ENCODE assay signal across 29 cellular contexts in genomic region chr17:68822752-68823289, GRCh38.
A peak's percentile ranks its signal among the peaks of the same experiment; 100 is the strongest.
DNase-seq lines count a peak whose midpoint lies in the region; ATAC-seq, FAIRE-seq and TF ChIP-seq lines count a peak whose summit lies in the region.
"Had no signal": no experiment of that assay in that cellular context is flagged by ENCODE, and none has a peak within 500 bp of the region (broad histone marks: within the 10 kb centered on the region; RNA-seq: fewer than 3 reads in every experiment).

No MANE protein-coding gene starts in this region.

- H3K4me3 Mint-ChIP-seq in activated CD8-positive, alpha-beta T cell treated with anti-CD3 and anti-CD28 coated beads, Interleukin-2, amount 10 ng/mL, durations not matched to agents 7 days and 5 days = no peak overlapping the region
- H3K4me3 Mint-ChIP-seq: activated T-helper 1 cell treated with anti-CD3 and anti-CD28 coated beads, Interleukin-12 subunit alpha, Interleukin-12 subunit beta, Interleukin-2, Interleukin-4 antibody, amounts not matched to agents 30 ng/mL and 10 ng/mL and 1 ng/mL, durations not matched to agents 14 hours and 24 hours and 36 hours; CD14-positive monocyte; neural crest cell had no signal

- H2AFZ ChIP-seq in PC-3 (ENCODE audit: low read length) = no peak overlapping the region
- H2AFZ ChIP-seq: parathyroid adenoma had no signal

- H3K9ac ChIP-seq in PC-3 (ENCODE audit: low read length) = no peak overlapping the region
- H3K9ac ChIP-seq in liver (ENCODE audit: low read depth in 1 of 2, low read length in 2 of 2) = peak overlapping the region in 1 of 2 donors; percentile 42
- H3K9ac ChIP-seq: parathyroid adenoma had no signal

- FAIRE-seq in GM18507 (lab: Jason Lieb, UNC) = peak; percentile 18
- FAIRE-seq: H1 had no signal

- H3K4me1 ChIP-seq in PC-3 (ENCODE audit: insufficient read depth, low read length) = peaks cover 25% of the 10 kb centered on the region
- H3K4me1 ChIP-seq in liver (ENCODE audit: control insufficient read depth in 4 of 4, insufficient read depth in 4 of 4, low read length in 3 of 4) = peaks cover 6 to 53% (median 37%) of the 10 kb centered on the region in 4 donors
- H3K4me1 ChIP-seq in testis = peaks cover 17% of the 10 kb centered on the region
- H3K4me1 ChIP-seq: gastroesophageal sphincter, parathyroid adenoma had no signal

- no peaks in the 10 kb centered on the region for H3K9me2 ChIP-seq in PC-3 (replicated peaks; ENCODE audit: low read length)

- H3K36me3 ChIP-seq in PC-3 (ENCODE audit: low read depth, low read length) (no peaks in the 10 kb centered on the region), liver (ENCODE audit: control insufficient read depth in 4 of 4, insufficient read depth in 3 of 4, low read depth in 1 of 4, low read length in 3 of 4) (no peaks in the 10 kb centered on the region), testis (ENCODE audit: low read depth, missing control alignments) (no peaks in the 10 kb centered on the region)
- H3K36me3 ChIP-seq: brain microvascular endothelial cell, gastroesophageal sphincter, tibial nerve had no signal

- no peaks in the 10 kb centered on the region for H3K27me3 ChIP-seq in PC-3 (ENCODE audit: low read length)
- H3K27me3 ChIP-seq in liver (ENCODE audit: control insufficient read depth in 4 of 4, insufficient read depth in 4 of 4, low read length in 3 of 4) = no peaks in the 10 kb centered on the region
- no peaks in the 10 kb centered on the region for H3K27me3 ChIP-seq in testis
- H3K27me3 ChIP-seq: brain microvascular endothelial cell, tibial nerve had no signal

- DNase-seq in GM18507 (ENCODE audit: extremely low spot score, insufficient read length, low read depth) (no peak), PC-3 (no peak), testis (no peak), kidney tubule cell (ENCODE audit: low spot score) (no peak)
- no peak for DNase-seq in activated CD8-positive, alpha-beta T cell treated with anti-CD3 and anti-CD28 coated beads, Interleukin-2, amount 10 ng/mL, durations not matched to agents 7 days and 5 days
- DNase-seq: activated CD4-positive, alpha-beta T cell treated with anti-CD3 and anti-CD28 coated beads, Interleukin-2, amount 50 U/mL, for 48 hours; activated CD4-positive, CD25-positive, alpha-beta regulatory T cell treated with anti-CD3 and anti-CD28 coated beads, Interleukin-2, amount 50 U/mL, for 72 hours; activated CD8-positive, alpha-beta memory T cell treated with anti-CD3 and anti-CD28 coated beads, Interleukin-2, amount 50 U/mL, for 4 hours; activated naive CD4-positive, alpha-beta T cell treated with Interleukin-2 at 50 U/mL for 16 hours; Calu3; DMS79 treated with DMSO at 0.1 percent for 48 hours; GDM1; Karpas-422; kidney glomerular epithelial cell; NCI-H1417 treated with DMSO at 0.1 percent for 48 hours; NCI-H2029 treated with DMSO at 0.1 percent for 48 hours; stimulated activated CD4-positive, alpha-beta T cell treated with anti-CD3 and anti-CD28 coated beads, Interleukin-2, amount 100 ng/mL, for 24 hours had no signal

- 88% methylated on average over 3 of the region's 3 CpGs for WGBS in liver
- 82 to 89% methylated on average over 3 of the region's 3 CpGs for WGBS in testis, 2 donors

- H3F3A ChIP-seq in PC-3 (ENCODE audit: low read length, unreplicated experiment) = peaks cover 8% of the 10 kb centered on the region

- TF ChIP-seq POLR2A in testis (IDR thresholded peaks at IDR 0.05) = no peak

- H3K27me3 Mint-ChIP-seq in activated CD8-positive, alpha-beta T cell treated with anti-CD3 and anti-CD28 coated beads, Interleukin-2, amount 10 ng/mL, durations not matched to agents 7 days and 5 days (ENCODE audit: low read depth) = no peaks in the 10 kb centered on the region

- peak overlapping the region; percentile 30 for H3K4me2 ChIP-seq in PC-3 (ENCODE audit: low read length)

- no peak for TF ChIP-seq CTCF in PC-3 (conservative IDR thresholded peaks at IDR 0.05; ENCODE audit: low read depth, low read length)
- no peak for TF ChIP-seq CTCF in liver (IDR thresholded peaks at IDR 0.05; ENCODE audit: low read depth, low read length, missing input control)
- TF ChIP-seq CTCF in testis (IDR thresholded peaks at IDR 0.05) = no peak

- H3K9me3 ChIP-seq in PC-3 (ENCODE audit: low read length) = no peaks in the 10 kb centered on the region
- H3K9me3 ChIP-seq in liver (ENCODE audit: control insufficient read depth in 4 of 4, low read length in 3 of 4) = no peaks in the 10 kb centered on the region
- H3K9me3 ChIP-seq in testis = no peaks in the 10 kb centered on the region
- H3K9me3 ChIP-seq: gastroesophageal sphincter, tibial nerve had no signal

- no peaks in the 10 kb centered on the region for H3K79me2 ChIP-seq in PC-3 (ENCODE audit: low read length)
- H3K79me2 ChIP-seq: parathyroid adenoma had no signal

- H3K36me3 Mint-ChIP-seq in activated CD8-positive, alpha-beta T cell treated with anti-CD3 and anti-CD28 coated beads, Interleukin-2, amount 10 ng/mL, durations not matched to agents 7 days and 5 days (ENCODE audit: low read depth) = no peaks in the 10 kb centered on the region
- H3K36me3 Mint-ChIP-seq: CD14-positive monocyte had no signal

- POLR2A ChIA-PET in PC-3 (lab: Charles Lee; ENCODE audit: unreplicated experiment) = no interaction called here
- POLR2A ChIA-PET in activated CD8-positive, alpha-beta T cell treated with anti-CD3 and anti-CD28 coated beads, Interleukin-2, amount 10 ng/mL, durations not matched to agents 7 days and 5 days (lab: Charles Lee) = no interaction called here

- no peak for TF ChIP-seq RAD21 in liver (IDR thresholded peaks at IDR 0.05)

- no peaks in the 10 kb centered on the region for H4K20me1 ChIP-seq in PC-3 (ENCODE audit: low read length)

- CTCF ChIA-PET in PC-3 (lab: Charles Lee) = no interaction called here
- CTCF ChIA-PET in activated CD8-positive, alpha-beta T cell treated with anti-CD3 and anti-CD28 coated beads, Interleukin-2, amount 10 ng/mL, durations not matched to agents 7 days and 5 days (lab: Charles Lee) = no interaction called here

- intact Hi-C loops in PC-3 (cut with micrococcal nuclease) = loop anchor here (1.0 to 2.0 kb wide), 5 partner anchors 12 to 83 kb away; no protein-coding TSS in a partner anchor
- intact Hi-C loops in testis (cut with DNase I; ENCODE audit: low total_unique reads) = no loop called here

- no peaks in the 10 kb centered on the region for H3K4me1 Mint-ChIP-seq in activated CD8-positive, alpha-beta T cell treated with anti-CD3 and anti-CD28 coated beads, Interleukin-2, amount 10 ng/mL, durations not matched to agents 7 days and 5 days (ENCODE audit: low read depth)
- H3K4me1 Mint-ChIP-seq: CD14-positive monocyte had no signal

- no TSS peak for BruUV-seq in PC-3 (replicated peaks; lab: Mats Ljungman, UMichigan)

- no peaks in the 10 kb centered on the region for H3K9me3 Mint-ChIP-seq in activated CD8-positive, alpha-beta T cell treated with anti-CD3 and anti-CD28 coated beads, Interleukin-2, amount 10 ng/mL, durations not matched to agents 7 days and 5 days (ENCODE audit: insufficient read depth)
- H3K9me3 Mint-ChIP-seq: activated T-helper 1 cell treated with anti-CD3 and anti-CD28 coated beads, Interleukin-12 subunit alpha, Interleukin-12 subunit beta, Interleukin-2, Interleukin-4 antibody, amounts not matched to agents 30 ng/mL and 10 ng/mL and 1 ng/mL, durations not matched to agents 14 hours and 24 hours and 36 hours had no signal

- ATAC-seq in PC-3 (no peak), GM18502 (IDR thresholded peaks at IDR 0.05; ENCODE audit: poor library complexity, unreplicated experiment) (no peak)
- no peak for ATAC-seq in activated CD8-positive, alpha-beta T cell treated with anti-CD3 and anti-CD28 coated beads, Interleukin-2, amount 10 ng/mL, durations not matched to agents 7 days and 5 days
- ATAC-seq: gastroesophageal sphincter, Right ventricle myocardium inferior had no signal

- no peak overlapping the region for H3K4me3 ChIP-seq in PC-3 (ENCODE audit: low read length)
- H3K4me3 ChIP-seq in liver (ENCODE audit: low read depth in 1 of 3, low read length in 3 of 3) = no peak overlapping the region
- no peak overlapping the region for H3K4me3 ChIP-seq in testis
- H3K4me3 ChIP-seq: gastroesophageal sphincter had no signal

- H3K27ac Mint-ChIP-seq in activated CD8-positive, alpha-beta T cell treated with anti-CD3 and anti-CD28 coated beads, Interleukin-2, amount 10 ng/mL, durations not matched to agents 7 days and 5 days = no peak overlapping the region
- H3K27ac Mint-ChIP-seq: activated T-helper 1 cell treated with anti-CD3 and anti-CD28 coated beads, Interleukin-12 subunit alpha, Interleukin-12 subunit beta, Interleukin-2, Interleukin-4 antibody, amounts not matched to agents 30 ng/mL and 10 ng/mL and 1 ng/mL, durations not matched to agents 14 hours and 24 hours and 36 hours; CD14-positive monocyte had no signal

- H3K27ac ChIP-seq in PC-3 (ENCODE audit: low read length) (peak overlapping the region; percentile 48), liver (ENCODE audit: low read depth in 1 of 2, low read length in 2 of 2) (peak overlapping the region; percentile 83 to 86), testis (peak overlapping the region; percentile 34 to 70)
- H3K27ac ChIP-seq: brain microvascular endothelial cell, gastroesophageal sphincter, HL-60, parathyroid adenoma had no signal

TF ChIP-seq in liver, 16 proteins besides CTCF, POLR2A, EP300 and RAD21:
- TF ChIP-seq JUND (IDR thresholded peaks at IDR 0.05) = no peak
